14 cellular contexts compared by ENCODE assay signal in genomic region chr10:97184971-97185325, GRCh38. TPM values are rescaled to one million over a fixed set of nuclear protein-coding genes. Genes with fewer than 3 reads are reported as not detected.
DNase-seq lines count a peak whose midpoint lies in the region; ATAC-seq and TF ChIP-seq lines count a peak whose summit lies in the region.
"Had no signal": no experiment of that assay in that cellular context is flagged by ENCODE, and none has a peak within 500 bp of the region (broad histone marks: within the 10 kb centered on the region; RNA-seq: fewer than 3 reads in every experiment).

No MANE protein-coding gene starts in this region.

- no peak for TF ChIP-seq CTCF in WERI-Rb-1 (IDR thresholded peaks at IDR 0.05; ENCODE audit: low read depth, low read length)

- DNase-seq in activated T-cell treated with anti-CD3 and anti-CD28 coated beads, Interleukin-2, amount 50 U/mL, for 4 hours = no peak
- no peak for DNase-seq in activated T-cell treated with anti-CD3 and anti-CD28 coated beads, Interleukin-2, amount 50 U/mL, for 1 hour
- no peak for DNase-seq in WERI-Rb-1
- DNase-seq in stimulated activated naive CD8-positive, alpha-beta T cell treated with anti-CD3 and anti-CD28 coated beads, Interleukin-15, amount 100 ng/mL, for 72 hours = no peak
- no peak for DNase-seq in kidney tubule cell (ENCODE audit: low spot score)
- no peak for DNase-seq in activated CD8-positive, alpha-beta memory T cell treated with anti-CD3 and anti-CD28 coated beads, Interleukin-2, amount 50 U/mL, for 4 hours
- DNase-seq: brain microvascular endothelial cell, DMS79, heart left ventricle, MV-4-11 had no signal

- no peak overlapping the region; the same call in 1 of the 2 replicates for H3K27ac ChIP-seq in WERI-Rb-1
- H3K27ac ChIP-seq: brain microvascular endothelial cell, heart left ventricle had no signal

- H3K9me3 ChIP-seq in WERI-Rb-1 (ENCODE audit: severe bottlenecking) (no peaks in the 10 kb centered on the region), iPS-18c (ENCODE audit: control insufficient read depth, insufficient read depth, low read length) (peaks cover 3% of the 10 kb centered on the region)
- H3K9me3 ChIP-seq: heart left ventricle had no signal

- H3K36me3 Mint-ChIP-seq in activated T-cell treated with anti-CD3 and anti-CD28 coated beads, Interleukin-2, amount 50 U/mL, for 4 hours (ENCODE audit: insufficient read depth) = no peaks in the 10 kb centered on the region

- H3K4me3 ChIP-seq in WERI-Rb-1 (ENCODE audit: low read depth, low read length) (peak overlapping the region; percentile 79), iPS-18c (ENCODE audit: insufficient read depth, low read depth, low read length) (peak overlapping the region; percentile 71)
- H3K4me3 ChIP-seq: GM12878, lung had no signal

- H3K4me3 Mint-ChIP-seq in activated T-cell treated with anti-CD3 and anti-CD28 coated beads, Interleukin-2, amount 50 U/mL, for 4 hours = peak overlapping the region; percentile 59
- H3K4me3 Mint-ChIP-seq in stimulated activated naive CD8-positive, alpha-beta T cell treated with anti-CD3 and anti-CD28 coated beads, Interleukin-15, amount 100 ng/mL, for 72 hours = peak overlapping the region; percentile 66 to 67

- H3K27me3 ChIP-seq in WERI-Rb-1 (ENCODE audit: insufficient read depth, low read depth, severe bottlenecking) = no peaks in the 10 kb centered on the region

- no peak overlapping the region for H3K27ac Mint-ChIP-seq in stimulated activated naive CD8-positive, alpha-beta T cell treated with anti-CD3 and anti-CD28 coated beads, Interleukin-15, amount 100 ng/mL, for 72 hours

- H3K9me3 Mint-ChIP-seq in activated T-cell treated with anti-CD3 and anti-CD28 coated beads, Interleukin-2, amount 50 U/mL, for 4 hours = no peaks in the 10 kb centered on the region
- no peaks in the 10 kb centered on the region for H3K9me3 Mint-ChIP-seq in stimulated activated naive CD8-positive, alpha-beta T cell treated with anti-CD3 and anti-CD28 coated beads, Interleukin-15, amount 100 ng/mL, for 72 hours

- ATAC-seq in activated T-cell treated with anti-CD3 and anti-CD28 coated beads, Interleukin-2, amount 50 U/mL, for 4 hours = no peak
- peak; percentile 5 for ATAC-seq in stimulated activated naive CD8-positive, alpha-beta T cell treated with anti-CD3 and anti-CD28 coated beads, Interleukin-15, amount 100 ng/mL, for 72 hours
- ATAC-seq in GM19035 (IDR thresholded peaks at IDR 0.05; ENCODE audit: unreplicated experiment) = no peak
- ATAC-seq: heart left ventricle had no signal

- no peaks in the 10 kb centered on the region for H3K36me3 ChIP-seq in WERI-Rb-1
- H3K36me3 ChIP-seq: brain microvascular endothelial cell, heart left ventricle had no signal

- H3K27me3 Mint-ChIP-seq in activated T-cell treated with anti-CD3 and anti-CD28 coated beads, Interleukin-2, amount 50 U/mL, for 4 hours (ENCODE audit: low read depth) = peaks cover 67% of the 10 kb centered on the region
- peaks cover 5% of the 10 kb centered on the region for H3K27me3 Mint-ChIP-seq in stimulated activated naive CD8-positive, alpha-beta T cell treated with anti-CD3 and anti-CD28 coated beads, Interleukin-15, amount 100 ng/mL, for 72 hours

- H3K4me1 Mint-ChIP-seq in activated T-cell treated with anti-CD3 and anti-CD28 coated beads, Interleukin-2, amount 50 U/mL, for 4 hours (ENCODE audit: low read depth) = peaks cover 6% of the 10 kb centered on the region
- peaks cover 17% of the 10 kb centered on the region for H3K4me1 Mint-ChIP-seq in stimulated activated naive CD8-positive, alpha-beta T cell treated with anti-CD3 and anti-CD28 coated beads, Interleukin-15, amount 100 ng/mL, for 72 hours

RNA-seq across cellular contexts. Expression of gene SLIT1, which starts 0.8 kb away (rescaled TPM):
- under 1 TPM in 2 of 3 donors, not detected in 1; 0.10 to 0.16 TPM for total RNA-seq in activated T-cell treated with anti-CD3 and anti-CD28 coated beads, Interleukin-2, amount 50 U/mL, for 4 hours
